Comparison of ENCODE assay signal across 8 cellular contexts in genomic region chr2:54457326-54458023, GRCh38. TPM values are rescaled to one million over a fixed set of nuclear protein-coding genes. Genes with fewer than 3 reads are reported as not detected.
DNase-seq lines count a peak whose midpoint lies in the region; ATAC-seq, FAIRE-seq and TF ChIP-seq lines count a peak whose summit lies in the region.

No MANE protein-coding gene starts in this region.

- peaks cover 6 to 7% of the 10 kb centered on the region in 2 donors for H3K27me3 ChIP-seq in small intestine (ENCODE audit: control insufficient read depth in 2 of 2, insufficient read depth in 2 of 2, low read length in 2 of 2)

- DNase-seq in 8988T (peak; percentile 39), GM18507 (ENCODE audit: extremely low spot score, insufficient read length, low read depth) (no peak), NCI-H69 (lab: John Stamatoyannopoulos, UW) (peak; percentile 69), astrocyte of the spinal cord (ENCODE audit: low read depth, low spot score) (no peak), small intestine (no peak)

- no peaks in the 10 kb centered on the region for H3K36me3 ChIP-seq in small intestine (ENCODE audit: control insufficient read depth in 2 of 2, insufficient read depth in 2 of 2, low read length in 2 of 2)

- H3K9me3 ChIP-seq in iPS-18c (ENCODE audit: control insufficient read depth, insufficient read depth, low read length) (peaks cover 2% of the 10 kb centered on the region), small intestine (ENCODE audit: control insufficient read depth, low read depth) (no peaks in the 10 kb centered on the region)

- FAIRE-seq in GM18507 (lab: Jason Lieb, UNC), result peak; percentile 29
- FAIRE-seq in small intestine (lab: Jason Lieb, UNC), result no peak

- H3K4me3 ChIP-seq in astrocyte of the spinal cord (ENCODE audit: low read depth, low read length) (peak overlapping the region; percentile 89), iPS-18c (ENCODE audit: insufficient read depth, low read depth, low read length) (peak overlapping the region; percentile 75), small intestine (ENCODE audit: low read depth in 1 of 2, low read length in 2 of 2) (peak overlapping the region; percentile 53 to 67)

- peaks cover 0 to 5% of the 10 kb centered on the region in 2 donors for H3K4me1 ChIP-seq in small intestine (ENCODE audit: control insufficient read depth in 2 of 2, insufficient read depth in 1 of 2, low read depth in 1 of 2, low read length in 1 of 2)

- no peak for ATAC-seq in GM19035 (IDR thresholded peaks at IDR 0.05; ENCODE audit: unreplicated experiment)
- ATAC-seq in GM18519 (IDR thresholded peaks at IDR 0.05; ENCODE audit: low FRiP score, unreplicated experiment), result no peak

- in situ Hi-C loops in astrocyte of the spinal cord (cut with HindIII; ENCODE audit: low sequenced_read_pairs), result no loop called here

- peak overlapping the region in 1 of 2 donors; percentile 76 for H3K27ac ChIP-seq in small intestine (ENCODE audit: low read depth in 1 of 2, low read length in 1 of 2)

- TF ChIP-seq CTCF in astrocyte of the spinal cord (IDR thresholded peaks at IDR 0.05; ENCODE audit: low read depth, low read length), result no peak

- 2 to 3% (median 3%) methylated on average over 30 to 34 of the region's 34 CpGs for WGBS in small intestine, 3 donors

RNA-seq across cellular contexts. Expression of gene SPTBN1, which starts 1.3 kb away (rescaled TPM):
- 10 to 100 TPM; 27.1 to 69.8 (median 32.4) TPM for polyA plus RNA-seq in small intestine

Comparison
In these comparisons a context has a peak if more than half of its experiments do, and no peak if none do; other contexts are left out.
1. DNase-seq: peak in 8988T (single experiment) and NCI-H69 (single experiment); none in GM18507 (single experiment), astrocyte of the spinal cord (single experiment) and small intestine (single experiment).
2. Peak in every context shown above with its lines, with median percentiles within 50 percentile points of each other: H3K4me3 ChIP-seq.